15 cellular contexts compared by ENCODE assay signal in genomic region chr11:1053121-1053901, GRCh38. TPM values are rescaled to one million over a fixed set of nuclear protein-coding genes. Genes with fewer than 3 reads are reported as not detected.
DNase-seq lines count a peak whose midpoint lies in the region; ATAC-seq and TF ChIP-seq lines count a peak whose summit lies in the region.
"Had no signal": no experiment of that assay in that cellular context is flagged by ENCODE, and none has a peak within 500 bp of the region (broad histone marks: within the 10 kb centered on the region; RNA-seq: fewer than 3 reads in every experiment).

No MANE protein-coding gene starts in this region.

- H3K4me1 ChIP-seq in BLaER1 treated with 17β-estradiol and CSF1 and Interleukin-3, amounts not matched to agents 10 nM and 100 nM = peaks cover 49 to 92% (median 88%) of the 10 kb centered on the region in 10 experiments
- H3K4me1 ChIP-seq in colonic mucosa (peaks cover 5% of the 10 kb centered on the region), osteoblast (ENCODE audit: insufficient read depth, low read length) (no peaks in the 10 kb centered on the region)

- DNase-seq in HT-29 (ENCODE audit: low spot score) (peak; percentile 74), colonic mucosa (peak; percentile 66), osteoblast (ENCODE audit: insufficient read length, low spot score, missing footprints) (peak; percentile 87), NCI-H2107 treated with DMSO at 0.1 percent for 48 hours (lab: John Stamatoyannopoulos, UW; ENCODE audit: unreplicated experiment) (no peak), NCI-H2171 (lab: John Stamatoyannopoulos, UW) (no peak), GDM1 (lab: John Stamatoyannopoulos, UW) (no peak)
- DNase-seq: CD4-positive, CD25-positive, alpha-beta regulatory T cell; foreskin melanocyte; NCI-H510A had no signal

- no peaks in the 10 kb centered on the region for H3K27me3 ChIP-seq in BLaER1 treated with 17β-estradiol and CSF1 and Interleukin-3, amounts not matched to agents 10 nM and 100 nM
- peaks cover 7% of the 10 kb centered on the region for H3K27me3 ChIP-seq in colonic mucosa
- peaks cover 10% of the 10 kb centered on the region for H3K27me3 ChIP-seq in osteoblast (ENCODE audit: insufficient read depth, low read length)
- H3K27me3 ChIP-seq: neutrophil had no signal

- no peaks in the 10 kb centered on the region for H3K9me3 ChIP-seq in BLaER1 treated with 17β-estradiol and CSF1 and Interleukin-3, amounts not matched to agents 10 nM and 100 nM (replicated peaks in 1 of 11)
- H3K9me3 ChIP-seq in colonic mucosa (no peaks in the 10 kb centered on the region), osteoblast (ENCODE audit: low read depth, low read length) (no peaks in the 10 kb centered on the region)
- H3K9me3 ChIP-seq: neutrophil had no signal

- no peak overlapping the region for H3K4me3 ChIP-seq in BLaER1 treated with 17β-estradiol and CSF1 and Interleukin-3, amounts not matched to agents 10 nM and 100 nM
- H3K4me3 ChIP-seq in colonic mucosa (peak overlapping the region; percentile 37), osteoblast (ENCODE audit: insufficient read depth, low read length) (no peak overlapping the region)

- peak overlapping the region in 9 of 11 experiments; percentile 15 to 89 (median 82); a peak in 15 of 22 replicates for H3K4me2 ChIP-seq in BLaER1 treated with 17β-estradiol and CSF1 and Interleukin-3, amounts not matched to agents 10 nM and 100 nM
- H3K4me2 ChIP-seq in osteoblast (ENCODE audit: insufficient read depth, low read length) = no peak overlapping the region

- intact Hi-C loops in colonic mucosa (cut with DNase I) = loop anchor here (5.0 kb wide), 2 partner anchors 131 to 206 kb away; no protein-coding TSS in a partner anchor

- ATAC-seq in GM19455 (IDR thresholded peaks at IDR 0.05; ENCODE audit: unreplicated experiment) = no peak

- peak overlapping the region in 2 of 11 experiments; percentile 16 to 24; a peak in 2 of 22 replicates for H3K9ac ChIP-seq in BLaER1 treated with 17β-estradiol and CSF1 and Interleukin-3, amounts not matched to agents 10 nM and 100 nM
- peak overlapping the region; percentile 66 to 82 for H3K9ac ChIP-seq in colonic mucosa (ENCODE audit: low read depth in 2 of 2, low read length in 2 of 2)

- H3K79me2 ChIP-seq in osteoblast (ENCODE audit: insufficient read depth, low read length) = no peaks in the 10 kb centered on the region

- H2AFZ ChIP-seq in osteoblast (ENCODE audit: low read length) = no peak overlapping the region

- H3K36me3 ChIP-seq in BLaER1 treated with 17β-estradiol and CSF1 and Interleukin-3, amounts not matched to agents 10 nM and 100 nM = no peaks in the 10 kb centered on the region
- H3K36me3 ChIP-seq in colonic mucosa (no peaks in the 10 kb centered on the region), osteoblast (ENCODE audit: insufficient read depth, low read length) (no peaks in the 10 kb centered on the region)
- H3K36me3 ChIP-seq: neutrophil had no signal

- TF ChIP-seq CTCF in colonic mucosa (IDR thresholded peaks at IDR 0.05) = no peak
- no peak for TF ChIP-seq CTCF in osteoblast (IDR thresholded peaks at IDR 0.05; ENCODE audit: extremely low read depth, low read depth, low read length)

- no peak overlapping the region for H3K27ac ChIP-seq in BLaER1 treated with 17β-estradiol and CSF1 and Interleukin-3, amounts not matched to agents 10 nM and 100 nM
- H3K27ac ChIP-seq in colonic mucosa (peak overlapping the region; percentile 93), osteoblast (ENCODE audit: low read depth, low read length) (no peak overlapping the region)
- H3K27ac ChIP-seq: HL-60, neutrophil had no signal

- H4K20me1 ChIP-seq in BLaER1 treated with 17β-estradiol and CSF1 and Interleukin-3, amounts not matched to agents 10 nM and 100 nM = peaks cover 0 to 24% (median 0%) of the 10 kb centered on the region in 11 experiments; a peak in 2 of 22 replicates
- no peaks in the 10 kb centered on the region for H4K20me1 ChIP-seq in osteoblast (ENCODE audit: insufficient read depth, low read length)

RNA-seq across cellular contexts. Expression of gene MUC6, which starts 16.8 kb away (rescaled TPM):
- total RNA-seq in HT-29 (2014; rRNA removed; shearing (Covaris generic)) = 0.08 and 0.31 TPM in 2 replicates
- total RNA-seq in colonic mucosa (under 1 TPM in 1 of 2 donors, not detected in 1; 0.10 TPM), osteoblast (not detected in 2 replicates)
- total RNA-seq: CD4-positive, CD25-positive, alpha-beta regulatory T cell; OCI-LY7; subcutaneous adipose tissue had no signal

RNA-seq across cellular contexts. Expression of gene MUC2, which starts 21.4 kb away (rescaled TPM):
- total RNA-seq in HT-29 (2014; rRNA removed; shearing (Covaris generic)) = 6.9 and 9.1 TPM in 2 replicates
- 1,000 to 10,000 TPM; 1,230 to 1,438 TPM for total RNA-seq in colonic mucosa
- total RNA-seq in osteoblast = not detected in 2 replicates
- total RNA-seq: CD4-positive, CD25-positive, alpha-beta regulatory T cell; OCI-LY7 had no signal

Comparison
In these comparisons a context has a peak if more than half of its experiments do, and no peak if none do; other contexts are left out.
1. DNase-seq: peak in HT-29 (single experiment), colonic mucosa (single experiment) and osteoblast (single experiment); none in NCI-H2107 treated with DMSO at 0.1 percent for 48 hours (single experiment), NCI-H2171 (single experiment) and GDM1 (single experiment).
2. RNA of gene MUC2, which starts 21.4 kb away (total RNA-seq): 1,230 to 1,438 TPM in colonic mucosa; 6.9 to 9.1 TPM in HT-29 and not detected in osteoblast; every median in the first group is over 100 times any median in the second.